ENCODE assay signal across 8 cellular contexts in the genomic region with DNA sequence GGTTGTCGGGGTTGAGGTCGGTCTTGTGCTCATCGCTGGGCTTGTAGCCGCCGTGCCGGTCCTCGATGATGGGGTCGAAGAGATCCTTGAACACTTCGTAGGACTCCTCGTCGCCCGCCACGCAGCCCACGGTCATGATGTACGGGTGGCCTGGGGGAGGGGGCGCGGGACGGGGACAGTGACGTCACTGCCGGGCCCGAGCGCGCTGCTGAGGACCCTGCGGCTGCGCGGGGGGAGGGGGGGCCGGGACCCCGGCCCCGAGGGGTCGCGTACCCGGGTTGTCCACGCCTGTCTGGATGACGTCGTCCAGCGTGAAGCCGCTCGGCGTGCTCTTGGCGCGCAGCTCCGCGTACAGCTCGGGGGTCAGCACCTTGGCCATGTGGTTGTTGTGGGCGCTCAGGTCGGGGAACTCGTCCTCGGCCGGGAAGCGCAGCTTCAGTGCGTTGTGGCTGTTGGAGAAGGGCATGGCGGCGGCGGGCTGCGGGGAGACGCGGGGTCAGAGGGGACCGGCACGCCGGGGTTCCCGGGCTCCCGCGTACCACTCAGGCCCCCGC. TPM values are rescaled to one million over a fixed set of nuclear protein-coding genes. Genes with fewer than 3 reads are reported as not detected.
DNase-seq lines count a peak whose midpoint lies in the region; ATAC-seq and TF ChIP-seq lines count a peak whose summit lies in the region.

No MANE protein-coding gene starts in this region.

- intact Hi-C loops in mammary epithelial cell (cut with micrococcal nuclease) (no loop called here), right lobe of liver (cut with DNase I) (no loop called here), tibial artery (cut with DNase I; ENCODE audit: low total_unique reads) (no loop called here)

- dilution Hi-C loops in mammary epithelial cell (cut with HindIII; ENCODE audit: low sequenced_read_pairs), result no loop called here

- no peak for TF ChIP-seq CTCF in mammary epithelial cell (conservative IDR thresholded peaks at IDR 0.05 in 1 of 2, IDR thresholded peaks at IDR 0.05 in 1 of 2; ENCODE audit: extremely low read depth in 1 of 2, insufficient read depth in 1 of 2, low read depth in 1 of 2, low read length in 2 of 2)
- no peak for TF ChIP-seq CTCF in right lobe of liver (IDR thresholded peaks at IDR 0.05)
- no peak for TF ChIP-seq CTCF in tibial artery (IDR thresholded peaks at IDR 0.05)

- no peak overlapping the region for H3K9ac ChIP-seq in mammary epithelial cell (ENCODE audit: insufficient read depth, low read length)

- H3K27me3 ChIP-seq in mammary epithelial cell (ENCODE audit: insufficient read depth, low read length) (peaks cover 19% of the 10 kb centered on the region), right lobe of liver (peaks cover 0 to 10% of the 10 kb centered on the region in 2 donors), tibial artery (no peaks in the 10 kb centered on the region)

- in situ Hi-C loops in mammary epithelial cell (cut with MboI; ENCODE audit: low sequenced_read_pairs in 2 of 2), result no loop called here

- peaks cover 31% of the 10 kb centered on the region for H3K4me1 ChIP-seq in mammary epithelial cell (ENCODE audit: insufficient read depth, low read length)
- H3K4me1 ChIP-seq in right lobe of liver, result peaks cover 0 to 41% (median 5%) of the 10 kb centered on the region in 4 donors
- peaks cover 0 to 57% (median 47%) of the 10 kb centered on the region in 4 donors for H3K4me1 ChIP-seq in tibial artery

- H3K4me3 ChIP-seq in mammary epithelial cell (replicated peaks in 1 of 3; ENCODE audit: insufficient read depth in 1 of 3, low read depth in 2 of 3, low read length in 3 of 3) (peak overlapping the region; percentile 16 to 51 (median 36)), right lobe of liver (peak overlapping the region; percentile 40 to 50 (median 42)), tibial artery (peak overlapping the region; percentile 65 to 85)

- peak; percentile 17 for DNase-seq in CD1c-positive myeloid dendritic cell (ENCODE audit: extremely low spot score)
- peak; percentile 40 for DNase-seq in NCI-H1092 (lab: John Stamatoyannopoulos, UW)
- DNase-seq in mammary epithelial cell, result no peak
- peak in 2 of 3 donors; percentile 31 to 58 for DNase-seq in right lobe of liver
- peak in 1 of 2 donors; percentile 80 for DNase-seq in tibial artery
- DNase-seq in NCI-H2029 (lab: John Stamatoyannopoulos, UW), result no peak

- no peak for TF ChIP-seq POLR2A in right lobe of liver (IDR thresholded peaks at IDR 0.05)

- H3K9me3 ChIP-seq in mammary epithelial cell (replicated peaks; ENCODE audit: insufficient read depth, low read length) (peaks cover 3% of the 10 kb centered on the region), right lobe of liver (no peaks in the 10 kb centered on the region), tibial artery (no peaks in the 10 kb centered on the region)

- H3K4me2 ChIP-seq in mammary epithelial cell (ENCODE audit: insufficient read depth, low read depth, low read length), result peak overlapping the region; percentile 80

- CTCF ChIA-PET in mammary epithelial cell (lab: Charles Lee; ENCODE audit: low non-redundant PET), result no interaction called here

- no peak overlapping the region for H3K27ac ChIP-seq in mammary epithelial cell (ENCODE audit: insufficient read depth, low read depth, low read length)
- H3K27ac ChIP-seq in right lobe of liver, result no peak overlapping the region
- peak overlapping the region; percentile 84 to 90 for H3K27ac ChIP-seq in tibial artery

- H4K20me1 ChIP-seq in mammary epithelial cell (ENCODE audit: insufficient read depth, low read length), result no peaks in the 10 kb centered on the region

- no peak for ATAC-seq in right lobe of liver
- no peak for ATAC-seq in HG03354 (IDR thresholded peaks at IDR 0.05; ENCODE audit: poor library complexity, severe bottlenecking, unreplicated experiment)
- no peak for ATAC-seq in HG03439 (IDR thresholded peaks at IDR 0.05; ENCODE audit: unreplicated experiment)

- H3K36me3 ChIP-seq in mammary epithelial cell (ENCODE audit: insufficient read depth, low read length) (no peaks in the 10 kb centered on the region), right lobe of liver (no peaks in the 10 kb centered on the region), tibial artery (peaks cover 4 to 7% (median 5%) of the 10 kb centered on the region in 3 donors)

- H3K79me2 ChIP-seq in mammary epithelial cell (ENCODE audit: insufficient read depth, low read length), result no peaks in the 10 kb centered on the region

- H2AFZ ChIP-seq in mammary epithelial cell (ENCODE audit: low read depth, low read length), result peak overlapping the region; percentile 23

- no CpG with 5 or more reads among the region's 64 CpGs for WGBS in mammary epithelial cell (ENCODE audit: low coverage, missing lambda C conversion rate)
- 0% methylated on average over 3 of the region's 64 CpGs for WGBS in right lobe of liver (ENCODE audit: insufficient coverage, low coverage, low lambda C conversion rate, missing lambda C conversion rate)

- no TSS peak for BruUV-seq in mammary epithelial cell (replicated peaks; lab: Mats Ljungman, UMichigan)

RNA-seq across cellular contexts. Expression of a gene that starts 0.5 kb away (rescaled TPM):
- 10 to 100 TPM in 1 of 2 donors, 1 to 10 TPM in 1; 8.7 to 45.8 TPM for total RNA-seq in mammary epithelial cell
- 6.4 TPM for polyA plus RNA-seq in mammary epithelial cell
- not detected for polyA minus RNA-seq in mammary epithelial cell
- 10 to 100 TPM in 2 of 6 experiments, 1 to 10 TPM in 4; 3.6 to 57.1 (median 6.7) TPM for total RNA-seq in right lobe of liver

RNA-seq across cellular contexts. Expression of a gene that starts 6.9 kb away (rescaled TPM):
- total RNA-seq in mammary epithelial cell (10 to 100 TPM in 1 of 2 donors, 1 to 10 TPM in 1; 8.8 to 13.3 TPM), right lobe of liver (10 to 100 TPM in 2 of 6 experiments, 1 to 10 TPM in 4; 3.8 to 12.1 (median 4.8) TPM)
- 7.7 TPM for polyA plus RNA-seq in mammary epithelial cell
- 3.9 TPM for polyA minus RNA-seq in mammary epithelial cell

RNA-seq across cellular contexts. Expression of a gene that starts 40.4 kb away (rescaled TPM):
- 10 to 100 TPM; 31.3 to 39.0 TPM for total RNA-seq in mammary epithelial cell
- polyA plus RNA-seq in mammary epithelial cell, result 9.1 TPM
- 25.3 TPM for polyA minus RNA-seq in mammary epithelial cell
- total RNA-seq in right lobe of liver, result 10 to 100 TPM in 4 of 6 experiments, 1 to 10 TPM in 2; 6.5 to 11.4 (median 10.9) TPM

RNA-seq across cellular contexts. Expression of a gene that starts 40.7 kb away (rescaled TPM):
- total RNA-seq in mammary epithelial cell, result 10 to 100 TPM; 22.3 to 49.3 TPM
- 18.1 TPM for polyA plus RNA-seq in mammary epithelial cell
- not detected for polyA minus RNA-seq in mammary epithelial cell
- total RNA-seq in right lobe of liver, result 10 to 100 TPM in 5 of 6 experiments, 1 to 10 TPM in 1; 7.5 to 17.7 (median 14.9) TPM

Comparison
In these comparisons a context has a peak if more than half of its experiments do, and no peak if none do; other contexts are left out.
1. DNase-seq: peak in CD1c-positive myeloid dendritic cell (single experiment), NCI-H1092 (single experiment) and right lobe of liver (2 of 3); none in mammary epithelial cell (single experiment) and NCI-H2029 (single experiment).
2. H3K27ac ChIP-seq: peak in tibial artery (2 of 2); none in mammary epithelial cell (single experiment) and right lobe of liver (0 of 3).
3. Peak in every context shown above with its lines, with median percentiles within 50 percentile points of each other: H3K4me3 ChIP-seq.